In the genomic region with DNA sequence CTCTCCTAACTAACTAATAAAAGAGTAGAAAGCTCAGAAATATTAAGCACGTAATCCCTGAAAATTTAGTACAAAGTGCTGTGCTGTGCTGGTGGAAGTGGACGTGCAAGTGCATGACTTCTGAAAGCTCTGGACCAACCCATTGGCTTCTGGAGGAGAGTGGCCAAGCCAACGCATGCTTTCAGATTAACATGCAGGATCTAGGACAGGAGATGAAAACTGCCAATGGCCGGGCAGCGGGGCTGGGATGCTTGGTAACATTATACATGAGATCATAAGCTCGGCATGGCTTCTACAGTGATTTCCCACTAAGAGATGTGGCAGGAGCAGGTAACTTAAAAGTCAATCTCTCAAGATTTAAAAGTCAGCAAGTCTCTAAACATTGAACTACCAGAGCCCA, we compare ENCODE assay signal across 25 cellular contexts.
"Had no signal": no experiment of that assay in that cellular context is flagged by ENCODE, and none has a peak within 500 bp of the region (broad histone marks: within the 10 kb centered on the region; RNA-seq: fewer than 3 reads in every experiment).

No MANE protein-coding gene starts in this region.

- H3K4me1 ChIP-seq: colonic mucosa, esophagus muscularis mucosa, esophagus squamous epithelium, foreskin keratinocyte, gastrocnemius medialis, gastroesophageal sphincter, heart left ventricle, heart right ventricle had no signal

- H3K27me3 ChIP-seq: colonic mucosa, esophagus muscularis mucosa, esophagus squamous epithelium, gastrocnemius medialis, gastroesophageal sphincter, heart left ventricle had no signal

- H3K9me3 ChIP-seq: colonic mucosa, esophagus muscularis mucosa, esophagus squamous epithelium, gastrocnemius medialis, gastroesophageal sphincter, heart left ventricle, heart right ventricle had no signal

- H3K4me3 ChIP-seq: colonic mucosa, coronary artery, dorsolateral prefrontal cortex, esophagus muscularis mucosa, esophagus squamous epithelium, gastrocnemius medialis, gastroesophageal sphincter, heart left ventricle, heart right ventricle had no signal

- H3K4me3 Mint-ChIP-seq: dendritic cell treated with granulocyte-macrophage colony-stimulating factor and Interleukin-4, amounts not matched to agents 40 ng/mL and 50 ng/mL, for 4 days; effector memory CD8-positive, alpha-beta T cell; endodermal cell had no signal

- H3K36me3 ChIP-seq: colonic mucosa, esophagus muscularis mucosa, esophagus squamous epithelium, gastrocnemius medialis, gastroesophageal sphincter, heart left ventricle, heart right ventricle had no signal

- H3K4me1 Mint-ChIP-seq: endodermal cell had no signal

- H3K27me3 Mint-ChIP-seq: dendritic cell treated with granulocyte-macrophage colony-stimulating factor and Interleukin-4, amounts not matched to agents 40 ng/mL and 50 ng/mL, for 4 days; effector memory CD8-positive, alpha-beta T cell had no signal

- ATAC-seq: effector memory CD8-positive, alpha-beta T cell; esophagus mucosa; gastrocnemius medialis; gastroesophageal sphincter; heart left ventricle; heart right ventricle had no signal

- H3K27ac Mint-ChIP-seq: dendritic cell treated with granulocyte-macrophage colony-stimulating factor and Interleukin-4, amounts not matched to agents 40 ng/mL and 50 ng/mL, for 4 days; effector memory CD8-positive, alpha-beta T cell; endodermal cell had no signal

- DNase-seq: colonic mucosa; cortex of kidney; dermis blood vessel endothelial cell; effector CD4-positive, alpha-beta T cell; effector CD8-positive, alpha-beta T cell; effector memory CD4-positive, alpha-beta T cell; effector memory CD8-positive, alpha-beta T cell; endodermal cell; erythroblast; esophagus squamous epithelium; foreskin fibroblast; foreskin melanocyte; gastrocnemius medialis; glutamatergic neuron; head of caudate nucleus; heart left ventricle; heart right ventricle had no signal

- H3K27ac ChIP-seq: colonic mucosa, coronary artery, dorsolateral prefrontal cortex, epithelial cell of prostate, esophagus muscularis mucosa, esophagus squamous epithelium, foreskin keratinocyte, gastrocnemius medialis, gastroesophageal sphincter, heart left ventricle, heart right ventricle had no signal
